ENCODE assay signal across 14 cellular contexts in the genomic region with DNA sequence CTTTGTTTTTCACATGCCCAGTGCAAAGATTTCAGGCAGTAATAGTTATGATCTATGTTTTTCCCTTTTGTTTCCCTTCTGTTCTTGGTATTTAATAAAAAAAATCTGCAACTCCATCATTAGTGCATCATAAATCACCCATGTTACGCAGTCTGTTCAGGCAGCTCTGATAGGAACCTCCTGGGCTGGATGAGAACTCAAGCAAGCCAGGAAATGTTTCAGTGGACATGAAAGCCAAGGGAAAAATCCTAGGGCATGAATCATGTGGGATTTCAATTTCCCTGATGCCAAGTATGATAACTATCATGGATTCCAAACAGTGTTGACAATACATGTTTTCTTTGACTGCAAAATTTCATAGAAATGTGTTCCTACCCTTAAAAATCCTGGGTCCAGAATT.
DNase-seq lines count a peak whose midpoint lies in the region; ATAC-seq and TF ChIP-seq lines count a peak whose summit lies in the region.
"Had no signal": no experiment of that assay in that cellular context is flagged by ENCODE, and none has a peak within 500 bp of the region (broad histone marks: within the 10 kb centered on the region; RNA-seq: fewer than 3 reads in every experiment).

No MANE protein-coding gene starts in this region.

- H3K27ac Mint-ChIP-seq in natural killer cell treated with Interleukin-12 subunit alpha and Interleukin-12 subunit beta and Interleukin-15 and Interleukin-18, amount 100 ng/mL, for 72 hours: no peak overlapping the region
- H3K27ac Mint-ChIP-seq in immature natural killer cell: no peak overlapping the region

- ATAC-seq in gastrocnemius medialis: peak; percentile 66 to 87
- no peak for ATAC-seq in natural killer cell treated with Interleukin-12 subunit alpha and Interleukin-12 subunit beta and Interleukin-15 and Interleukin-18, amount 100 ng/mL, for 72 hours
- no peak for ATAC-seq in HG03108 (IDR thresholded peaks at IDR 0.05; ENCODE audit: unreplicated experiment)
- ATAC-seq: HCT116, Panc1 had no signal

- no peaks in the 10 kb centered on the region for H3K27me3 Mint-ChIP-seq in natural killer cell treated with Interleukin-12 subunit alpha and Interleukin-12 subunit beta and Interleukin-15 and Interleukin-18, amount 100 ng/mL, for 72 hours
- peaks cover 0 to 3% (median 0%) of the 10 kb centered on the region in 3 donors for H3K27me3 Mint-ChIP-seq in immature natural killer cell (ENCODE audit: low read depth in 3 of 3)

- H3K36me3 ChIP-seq in left ventricle myocardium inferior (no peaks in the 10 kb centered on the region), gastrocnemius medialis (no peaks in the 10 kb centered on the region)

- TF ChIP-seq CTCF in astrocyte of the cerebellum (IDR thresholded peaks at IDR 0.05; ENCODE audit: low read depth, low read length, missing control alignments) (no peak), left ventricle myocardium inferior (IDR thresholded peaks at IDR 0.05; ENCODE audit: borderline replicate concordance) (no peak), gastrocnemius medialis (IDR thresholded peaks at IDR 0.05 in 4 of 5, conservative IDR thresholded peaks at IDR 0.05 in 1 of 5) (no peak)

- H3K36me3 Mint-ChIP-seq in natural killer cell treated with Interleukin-12 subunit alpha and Interleukin-12 subunit beta and Interleukin-15 and Interleukin-18, amount 100 ng/mL, for 72 hours: no peaks in the 10 kb centered on the region
- no peaks in the 10 kb centered on the region for H3K36me3 Mint-ChIP-seq in immature natural killer cell

- H3K27me3 ChIP-seq in left ventricle myocardium inferior (ENCODE audit: low read depth) (no peaks in the 10 kb centered on the region), gastrocnemius medialis (no peaks in the 10 kb centered on the region)

- H3K9me3 Mint-ChIP-seq in natural killer cell treated with Interleukin-12 subunit alpha and Interleukin-12 subunit beta and Interleukin-15 and Interleukin-18, amount 100 ng/mL, for 72 hours: no peaks in the 10 kb centered on the region
- H3K9me3 Mint-ChIP-seq in immature natural killer cell: peaks cover 0 to 5% (median 0%) of the 10 kb centered on the region in 6 donors

- H3K4me3 Mint-ChIP-seq in natural killer cell treated with Interleukin-12 subunit alpha and Interleukin-12 subunit beta and Interleukin-15 and Interleukin-18, amount 100 ng/mL, for 72 hours: no peak overlapping the region
- no peak overlapping the region for H3K4me3 Mint-ChIP-seq in immature natural killer cell

- H3K4me3 ChIP-seq in astrocyte of the cerebellum (ENCODE audit: low read depth, low read length): no peak overlapping the region
- no peak overlapping the region for H3K4me3 ChIP-seq in left ventricle myocardium inferior
- H3K4me3 ChIP-seq in gastrocnemius medialis: no peak overlapping the region

- in situ Hi-C loops in astrocyte of the cerebellum (cut with HindIII; ENCODE audit: low sequenced_read_pairs) (no loop called here), gastrocnemius medialis (cut with MboI; ENCODE audit: low sequenced_read_pairs in 4 of 4) (no loop called here)

- TF ChIP-seq POLR2A in gastrocnemius medialis (IDR thresholded peaks at IDR 0.05): no peak

- H3K9me3 ChIP-seq in left ventricle myocardium inferior (replicated peaks) (no peaks in the 10 kb centered on the region), gastrocnemius medialis (no peaks in the 10 kb centered on the region)

- H3K27ac ChIP-seq in left ventricle myocardium inferior (replicated peaks) (peak overlapping the region; percentile 59), gastrocnemius medialis (peak overlapping the region in 1 of 4 donors; percentile 30)

- intact Hi-C loops in left ventricle myocardium inferior (cut with micrococcal nuclease) (no loop called here), gastrocnemius medialis (cut with DNase I; ENCODE audit: low total_unique reads) (no loop called here)

- H3K4me1 ChIP-seq in left ventricle myocardium inferior: no peaks in the 10 kb centered on the region
- no peaks in the 10 kb centered on the region for H3K4me1 ChIP-seq in gastrocnemius medialis

- H3K4me1 Mint-ChIP-seq in natural killer cell treated with Interleukin-12 subunit alpha and Interleukin-12 subunit beta and Interleukin-15 and Interleukin-18, amount 100 ng/mL, for 72 hours (ENCODE audit: low read depth in 2 of 2): no peaks in the 10 kb centered on the region
- no peaks in the 10 kb centered on the region for H3K4me1 Mint-ChIP-seq in immature natural killer cell

- peak; percentile 98 for DNase-seq in GM04503 (ENCODE audit: low read depth)
- DNase-seq in astrocyte of the cerebellum (ENCODE audit: low read depth): peak; percentile 95
- no peak for DNase-seq in left ventricle myocardium inferior
- peak; percentile 4 to 35 for DNase-seq in gastrocnemius medialis
- DNase-seq in natural killer cell treated with Interleukin-12 subunit alpha and Interleukin-12 subunit beta and Interleukin-15 and Interleukin-18, amount 100 ng/mL, for 72 hours (ENCODE audit: low spot score): no peak
- DNase-seq in effector CD8-positive, alpha-beta T cell (lab: John Stamatoyannopoulos, UW): no peak
- no peak for DNase-seq in immature natural killer cell
- DNase-seq: activated CD4-positive, alpha-beta T cell treated with anti-CD3 and anti-CD28 coated beads, Interleukin-2, amount 50 U/mL, for 4 hours; NCI-H187; retina; stimulated activated CD8-positive, alpha-beta memory T cell treated with anti-CD3 and anti-CD28 coated beads, Interleukin-4, amount 100 ng/mL, for 48 hours had no signal

Comparison
In these comparisons a context has a peak if more than half of its experiments do, and no peak if none do; other contexts are left out.
1. DNase-seq: peak in GM04503 (single experiment), astrocyte of the cerebellum (single experiment) and gastrocnemius medialis (2 of 2); none in left ventricle myocardium inferior (single experiment), natural killer cell treated with Interleukin-12 subunit alpha and Interleukin-12 subunit beta and Interleukin-15 and Interleukin-18, amount 100 ng/mL, for 72 hours (single experiment), effector CD8-positive, alpha-beta T cell (single experiment) and immature natural killer cell (0 of 3).
2. ATAC-seq: peak in gastrocnemius medialis (2 of 2); none in natural killer cell treated with Interleukin-12 subunit alpha and Interleukin-12 subunit beta and Interleukin-15 and Interleukin-18, amount 100 ng/mL, for 72 hours (0 of 2) and HG03108 (single experiment).